Comparison of ENCODE assay signal across 1 cellular context in the genomic region with DNA sequence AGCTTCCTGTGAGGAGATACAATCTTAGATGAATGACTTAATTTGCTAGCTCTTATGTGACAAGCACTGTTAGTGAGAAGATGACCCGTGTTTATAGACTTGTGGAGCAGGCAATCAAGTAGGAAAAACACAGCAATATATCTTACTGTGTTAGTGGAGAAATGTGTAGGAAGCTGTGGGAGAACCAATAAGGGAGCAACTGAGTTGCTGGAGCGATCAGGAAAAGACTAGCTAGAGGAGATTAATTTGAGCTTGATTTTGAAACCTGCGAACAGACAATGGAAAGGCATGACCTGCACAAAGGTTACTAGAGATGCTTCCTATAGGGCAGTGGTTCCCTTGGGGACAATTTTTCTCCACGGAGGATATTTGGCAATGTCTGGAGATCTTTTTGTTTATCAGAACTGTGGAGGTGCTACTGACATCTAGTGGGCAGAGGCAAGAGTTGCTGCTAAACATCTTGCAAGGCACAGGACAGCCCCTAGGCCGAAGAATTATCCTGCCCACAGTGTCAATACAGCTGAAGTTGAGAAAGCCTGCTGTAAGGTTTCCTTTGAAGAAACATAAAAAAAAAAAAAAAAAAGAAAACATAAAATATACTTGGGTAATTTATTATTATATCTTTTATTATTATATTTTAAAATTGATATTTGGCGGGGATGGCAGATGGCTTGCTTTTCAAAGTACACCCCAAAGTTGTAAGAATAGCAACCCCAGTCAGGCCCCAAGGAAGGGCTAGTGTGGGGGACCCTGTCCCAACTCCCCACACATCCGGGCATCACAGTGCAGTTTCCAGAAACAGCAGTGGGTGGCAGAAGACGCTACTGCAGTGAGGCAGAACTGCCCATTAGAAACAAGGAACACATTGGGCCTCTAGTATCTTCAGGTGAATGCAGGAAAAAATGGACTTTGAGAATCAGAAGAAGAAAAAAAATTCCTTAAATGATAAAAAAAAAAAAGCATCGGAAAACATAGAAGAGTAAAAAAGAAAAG.
TF ChIP-seq lines count a peak whose summit lies in the region.

No MANE protein-coding gene starts in this region.

TF ChIP-seq in K562, 482 proteins besides CTCF, POLR2A, EP300 and RAD21 (continued from another document):
- TF ChIP-seq ZBTB40 (IDR thresholded peaks at IDR 0.05) (no peak), ZBTB40 (CRISPR knock-in tag; IDR thresholded peaks at IDR 0.05) (no peak)
